In the genomic region with DNA sequence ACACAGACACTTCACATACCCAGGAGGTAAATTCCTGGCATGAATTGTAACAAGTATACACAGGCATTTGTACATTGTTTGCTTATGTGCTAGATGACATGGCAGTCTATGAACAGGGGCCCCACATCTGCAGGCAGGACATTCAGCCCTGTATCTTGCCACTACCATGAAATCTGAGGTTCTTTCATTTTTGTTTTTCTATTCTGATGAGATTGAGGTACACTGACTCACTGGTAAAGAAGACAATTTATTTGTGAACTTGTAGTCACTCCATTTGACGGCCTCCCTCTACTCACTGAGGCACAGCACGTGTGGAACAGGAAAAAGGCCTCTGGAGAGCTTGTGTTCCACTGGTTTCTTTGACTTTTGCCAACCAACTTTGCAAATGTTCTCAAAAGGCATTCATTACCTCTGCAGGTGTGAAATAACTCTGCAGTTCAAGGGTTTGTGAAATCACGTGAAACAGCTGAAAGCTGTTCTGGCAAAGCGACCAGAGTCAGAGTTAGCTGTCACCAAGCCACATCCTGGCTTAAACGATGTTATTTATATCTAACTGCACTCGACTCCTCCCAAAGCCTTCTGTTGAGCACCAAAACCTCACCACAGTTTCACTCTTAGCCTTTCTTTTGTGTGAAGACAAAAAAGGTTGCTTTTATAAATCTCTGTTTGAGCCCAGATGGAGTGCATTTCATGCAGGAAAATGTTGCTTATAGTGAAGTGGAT, we compare ENCODE assay signal across 8 cellular contexts.
DNase-seq lines count a peak whose midpoint lies in the region; ATAC-seq and TF ChIP-seq lines count a peak whose summit lies in the region.

No MANE protein-coding gene starts in this region.

- peak; percentile 50 for DNase-seq in NK-92 treated with Interleukin-12 subunit alpha and Interleukin-12 subunit beta, amount 100 ng/mL, for 24 hours (lab: John Stamatoyannopoulos, UW)
- no peak for DNase-seq in NK-92 (lab: John Stamatoyannopoulos, UW; ENCODE audit: unreplicated experiment)
- DNase-seq in activated B cell treated with CpG ODN at 0.5 μM for 24 hours, result no peak
- DNase-seq in esophagus squamous epithelium (lab: John Stamatoyannopoulos, UW), result no peak
- DNase-seq in stimulated activated CD8-positive, alpha-beta memory T cell treated with anti-CD3 and anti-CD28 coated beads, Interleukin-4, amount 100 ng/mL, for 1 hour (ENCODE audit: low read depth in 2 of 2, low spot score in 1 of 2), result peak; percentile 4 to 6
- DNase-seq in G401 (ENCODE audit: low spot score), result no peak
- no peak for DNase-seq in NCI-H1694 (lab: John Stamatoyannopoulos, UW)

- no peaks in the 10 kb centered on the region for H3K36me3 ChIP-seq in esophagus squamous epithelium

- intact Hi-C loops in activated B cell treated with CpG ODN at 0.5 μM for 24 hours (cut with micrococcal nuclease), result loop anchor here (2.0 to 10.0 kb wide), 2 partner anchors 64 to 236 kb away; no protein-coding TSS in a partner anchor
- intact Hi-C loops in esophagus squamous epithelium (cut with DNase I), result no loop called here

- CTCF ChIA-PET in activated B cell treated with CpG ODN at 0.5 μM for 24 hours (lab: Charles Lee), result no interaction called here

- H3K36me3 Mint-ChIP-seq in activated B cell treated with CpG ODN at 0.5 μM for 24 hours (ENCODE audit: low read depth), result no peaks in the 10 kb centered on the region

- peaks cover 41% of the 10 kb centered on the region for H3K4me1 Mint-ChIP-seq in activated B cell treated with CpG ODN at 0.5 μM for 24 hours

- H3K27ac Mint-ChIP-seq in activated B cell treated with CpG ODN at 0.5 μM for 24 hours, result peak overlapping the region; percentile 88

- H3K27me3 Mint-ChIP-seq in activated B cell treated with CpG ODN at 0.5 μM for 24 hours, result no peaks in the 10 kb centered on the region

- peak overlapping the region; percentile 69 for H3K4me3 Mint-ChIP-seq in activated B cell treated with CpG ODN at 0.5 μM for 24 hours

- no peaks in the 10 kb centered on the region for H3K27me3 ChIP-seq in esophagus squamous epithelium

- TF ChIP-seq CTCF in activated B cell treated with CpG ODN at 0.5 μM for 24 hours (IDR thresholded peaks at IDR 0.05), result no peak
- TF ChIP-seq CTCF in esophagus squamous epithelium (IDR thresholded peaks at IDR 0.05), result peak in 1 of 6 experiments; percentile 4

- in situ Hi-C loops in G401 (cut with HindIII; ENCODE audit: low sequenced_read_pairs), result no loop called here

- H3K4me1 ChIP-seq in esophagus squamous epithelium, result peaks cover 0 to 16% (median 12%) of the 10 kb centered on the region in 3 donors

- no peaks in the 10 kb centered on the region for H3K9me3 Mint-ChIP-seq in activated B cell treated with CpG ODN at 0.5 μM for 24 hours

- H3K4me3 ChIP-seq in esophagus squamous epithelium, result no peak overlapping the region

- POLR2A ChIA-PET in activated B cell treated with CpG ODN at 0.5 μM for 24 hours (lab: Charles Lee), result interaction anchor here (1.0 kb wide), 1 partner anchor 26 kb away, joined by 4 read pairs; no protein-coding TSS in a partner anchor

- TF ChIP-seq POLR2A in esophagus squamous epithelium (IDR thresholded peaks at IDR 0.05), result no peak

- WGBS in esophagus squamous epithelium, 2 donors, result 13 to 20% methylated on average over 6 of the region's 6 CpGs

- ATAC-seq in HG03196 (IDR thresholded peaks at IDR 0.05; ENCODE audit: unreplicated experiment), result peak; percentile 96
- peak; percentile 92 for ATAC-seq in activated B cell treated with CpG ODN at 0.5 μM for 24 hours (ENCODE audit: low read depth)

- no peaks in the 10 kb centered on the region for H3K9me3 ChIP-seq in esophagus squamous epithelium

- H3K27ac ChIP-seq in esophagus squamous epithelium, result peak overlapping the region; percentile 23 to 65 (median 42)

Comparison
In these comparisons a context has a peak if more than half of its experiments do, and no peak if none do; other contexts are left out.
1. DNase-seq: peak in NK-92 treated with Interleukin-12 subunit alpha and Interleukin-12 subunit beta, amount 100 ng/mL, for 24 hours (single experiment) and stimulated activated CD8-positive, alpha-beta memory T cell treated with anti-CD3 and anti-CD28 coated beads, Interleukin-4, amount 100 ng/mL, for 1 hour (2 of 2); none in NK-92 (single experiment), activated B cell treated with CpG ODN at 0.5 μM for 24 hours (single experiment), esophagus squamous epithelium (single experiment), G401 (single experiment) and NCI-H1694 (single experiment).